32 cellular contexts compared by ENCODE assay signal in genomic region chr7:124020060-124020459, GRCh38.
"Had no signal": no experiment of that assay in that cellular context is flagged by ENCODE, and none has a peak within 500 bp of the region (broad histone marks: within the 10 kb centered on the region; RNA-seq: fewer than 3 reads in every experiment).

No MANE protein-coding gene starts in this region.

- H3K9me3 ChIP-seq: adrenal gland, body of pancreas, breast epithelium had no signal

- DNase-seq: activated B cell treated with CpG ODN at 0.5 μM for 24 hours; activated CD4-positive, alpha-beta memory T cell treated with anti-CD3 and anti-CD28 coated beads for 36 hours; activated CD4-positive, alpha-beta T cell treated with anti-CD3 and anti-CD28 coated beads for 4 hours; activated CD4-positive, alpha-beta T cell treated with anti-CD3 and anti-CD28 coated beads, Interleukin-2, amount 10 ng/mL, durations not matched to agents 24 days and 14 days; activated CD4-positive, alpha-beta T cell treated with anti-CD3 and anti-CD28 coated beads, Interleukin-2, amount 50 U/mL, for 1 hour; activated CD4-positive, alpha-beta T cell treated with anti-CD3 and anti-CD28 coated beads, Interleukin-2, amount 50 U/mL, for 4 hours; activated CD4-positive, CD25-positive, alpha-beta regulatory T cell treated with anti-CD3 and anti-CD28 coated beads, Interleukin-2, amount 50 U/mL, for 72 hours; activated CD8-positive, alpha-beta memory T cell treated with anti-CD3 and anti-CD28 coated beads, Interleukin-2, amount 50 U/mL, for 4 hours; activated CD8-positive, alpha-beta T cell treated with anti-CD3 and anti-CD28 coated beads for 36 hours; activated effector memory CD4-positive, alpha-beta T cell treated with anti-CD3 and anti-CD28 coated beads, Interleukin-2, amount 50 U/mL, for 16 hours; activated gamma-delta T cell treated with Interleukin-2 at 50 U/mL for 16 hours; activated naive CD4-positive, alpha-beta T cell; activated naive CD4-positive, alpha-beta T cell treated with anti-CD3 and anti-CD28 coated beads for 36 hours; activated naive CD4-positive, alpha-beta T cell treated with anti-CD3 and anti-CD28 coated beads, Interleukin-2, amount 50 U/mL, for 16 hours; activated naive CD8-positive, alpha-beta T cell treated with anti-CD3 and anti-CD28 coated beads for 36 hours; activated T-cell treated with anti-CD3 and anti-CD28 coated beads for 4 hours; activated T-cell treated with anti-CD3 and anti-CD28 coated beads, Interleukin-2, amount 50 U/mL, for 1 hour; activated T-cell treated with anti-CD3 and anti-CD28 coated beads, Interleukin-2, amount 50 U/mL, for 4 hours; activated T-cell treated with anti-CD3 and anti-CD28 coated beads, Interleukin-2, amount 50 U/mL, for 72 hours; adrenal gland; amniotic stem cell; aorta; body of pancreas; brain microvascular endothelial cell; central memory CD4-positive, alpha-beta T cell; T-helper 17 cell had no signal

- H3K36me3 ChIP-seq: adrenal gland, brain microvascular endothelial cell, breast epithelium had no signal

- H3K4me1 ChIP-seq: body of pancreas, breast epithelium had no signal

- H3K27me3 ChIP-seq: adrenal gland, body of pancreas, brain microvascular endothelial cell, breast epithelium had no signal

- H3K27ac ChIP-seq: adrenal gland, body of pancreas, brain microvascular endothelial cell, breast epithelium, VCaP had no signal

- FAIRE-seq: astrocyte, TTC549 had no signal

- ATAC-seq: activated CD8-positive, alpha-beta T cell treated with anti-CD3 and anti-CD28 coated beads for 36 hours; activated naive CD4-positive, alpha-beta T cell treated with anti-CD3 and anti-CD28 coated beads, Interleukin-2, amount 50 U/mL, for 72 hours; activated T-cell treated with anti-CD3 and anti-CD28 coated beads, Interleukin-2, amount 50 U/mL, for 4 hours; activated T-cell treated with anti-CD3 and anti-CD28 coated beads, Interleukin-2, amount 50 U/mL, for 72 hours; activated T-helper 17 cell treated with anti-CD3 and anti-CD28 coated beads, Interleukin-2, amount 50 U/mL, for 72 hours; body of pancreas; T-helper 17 cell had no signal

- H3K4me3 ChIP-seq: adrenal gland, body of pancreas, breast epithelium had no signal
